Comparison of ENCODE assay signal across 1 cellular context in genomic region chr1:10387611-10388386, GRCh38.
TF ChIP-seq lines count a peak whose summit lies in the region.

No MANE protein-coding gene starts in this region.

TF ChIP-seq in GM23338, 12 proteins besides CTCF, POLR2A, EP300 and RAD21 (continued from another document):
- TF ChIP-seq, protein P1, sequence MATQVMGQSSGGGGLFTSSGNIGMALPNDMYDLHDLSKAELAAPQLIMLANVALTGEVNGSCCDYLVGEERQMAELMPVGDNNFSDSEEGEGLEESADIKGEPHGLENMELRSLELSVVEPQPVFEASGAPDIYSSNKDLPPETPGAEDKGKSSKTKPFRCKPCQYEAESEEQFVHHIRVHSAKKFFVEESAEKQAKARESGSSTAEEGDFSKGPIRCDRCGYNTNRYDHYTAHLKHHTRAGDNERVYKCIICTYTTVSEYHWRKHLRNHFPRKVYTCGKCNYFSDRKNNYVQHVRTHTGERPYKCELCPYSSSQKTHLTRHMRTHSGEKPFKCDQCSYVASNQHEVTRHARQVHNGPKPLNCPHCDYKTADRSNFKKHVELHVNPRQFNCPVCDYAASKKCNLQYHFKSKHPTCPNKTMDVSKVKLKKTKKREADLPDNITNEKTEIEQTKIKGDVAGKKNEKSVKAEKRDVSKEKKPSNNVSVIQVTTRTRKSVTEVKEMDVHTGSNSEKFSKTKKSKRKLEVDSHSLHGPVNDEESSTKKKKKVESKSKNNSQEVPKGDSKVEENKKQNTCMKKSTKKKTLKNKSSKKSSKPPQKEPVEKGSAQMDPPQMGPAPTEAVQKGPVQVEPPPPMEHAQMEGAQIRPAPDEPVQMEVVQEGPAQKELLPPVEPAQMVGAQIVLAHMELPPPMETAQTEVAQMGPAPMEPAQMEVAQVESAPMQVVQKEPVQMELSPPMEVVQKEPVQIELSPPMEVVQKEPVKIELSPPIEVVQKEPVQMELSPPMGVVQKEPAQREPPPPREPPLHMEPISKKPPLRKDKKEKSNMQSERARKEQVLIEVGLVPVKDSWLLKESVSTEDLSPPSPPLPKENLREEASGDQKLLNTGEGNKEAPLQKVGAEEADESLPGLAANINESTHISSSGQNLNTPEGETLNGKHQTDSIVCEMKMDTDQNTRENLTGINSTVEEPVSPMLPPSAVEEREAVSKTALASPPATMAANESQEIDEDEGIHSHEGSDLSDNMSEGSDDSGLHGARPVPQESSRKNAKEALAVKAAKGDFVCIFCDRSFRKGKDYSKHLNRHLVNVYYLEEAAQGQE (IDR thresholded peaks at IDR 0.05; ENCODE audit: unreplicated experiment), result no peak
- TF ChIP-seq EZH2 (IDR thresholded peaks at IDR 0.05; ENCODE audit: low read depth, unreplicated experiment) (no peak), STAT1 (IDR thresholded peaks at IDR 0.05; ENCODE audit: unreplicated experiment) (no peak), NANOG (IDR thresholded peaks at IDR 0.05; ENCODE audit: borderline replicate concordance) (no peak), ZNF114 (CRISPR knock-in tag; IDR thresholded peaks at IDR 0.05) (no peak), POLR2AphosphoS5 (IDR thresholded peaks at IDR 0.05; ENCODE audit: low read depth) (no peak), EZH2phosphoT487 (IDR thresholded peaks at IDR 0.05; ENCODE audit: unreplicated experiment) (no peak)
- TF ChIP-seq, protein P2, sequence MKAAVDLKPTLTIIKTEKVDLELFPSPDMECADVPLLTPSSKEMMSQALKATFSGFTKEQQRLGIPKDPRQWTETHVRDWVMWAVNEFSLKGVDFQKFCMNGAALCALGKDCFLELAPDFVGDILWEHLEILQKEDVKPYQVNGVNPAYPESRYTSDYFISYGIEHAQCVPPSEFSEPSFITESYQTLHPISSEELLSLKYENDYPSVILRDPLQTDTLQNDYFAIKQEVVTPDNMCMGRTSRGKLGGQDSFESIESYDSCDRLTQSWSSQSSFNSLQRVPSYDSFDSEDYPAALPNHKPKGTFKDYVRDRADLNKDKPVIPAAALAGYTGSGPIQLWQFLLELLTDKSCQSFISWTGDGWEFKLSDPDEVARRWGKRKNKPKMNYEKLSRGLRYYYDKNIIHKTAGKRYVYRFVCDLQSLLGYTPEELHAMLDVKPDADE (IDR thresholded peaks at IDR 0.05), result no peak
